8 cellular contexts compared by ENCODE assay signal in the genomic region with DNA sequence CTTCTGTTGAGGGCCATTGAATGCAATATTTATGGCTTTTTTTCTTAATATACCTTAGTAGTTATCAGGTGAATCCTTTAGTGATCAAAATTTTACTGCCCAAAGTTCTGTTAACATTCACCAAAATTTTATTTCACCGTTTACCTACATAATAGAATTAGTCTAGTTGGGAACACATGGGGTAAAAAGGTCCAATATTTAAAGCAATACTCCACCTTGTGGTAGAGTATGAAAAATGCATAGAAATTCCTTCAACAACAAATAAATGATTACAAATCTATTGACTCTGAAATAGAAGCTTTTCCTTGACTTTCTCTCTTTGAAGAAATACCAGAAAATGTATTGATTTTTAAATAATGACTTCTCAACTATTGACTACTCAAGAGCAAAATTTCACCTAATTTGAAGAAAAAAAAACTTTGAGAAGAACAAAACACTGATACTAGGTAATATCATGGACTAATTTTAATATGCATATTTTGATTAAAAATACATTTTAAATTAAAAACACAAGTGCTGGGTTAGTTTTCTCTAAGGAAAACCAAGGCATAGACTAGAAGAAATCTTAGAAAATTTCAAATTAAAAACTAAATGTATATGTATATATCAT. TPM values are rescaled to one million over a fixed set of nuclear protein-coding genes. Genes with fewer than 3 reads are reported as not detected.
DNase-seq lines count a peak whose midpoint lies in the region; ATAC-seq and TF ChIP-seq lines count a peak whose summit lies in the region.

No MANE protein-coding gene starts in this region.

- WGBS in mammary epithelial cell (ENCODE audit: low coverage, missing lambda C conversion rate) = 11% methylated on average over 1 of the region's 1 CpG

- BruUV-seq in mammary epithelial cell (replicated peaks; lab: Mats Ljungman, UMichigan) = no TSS peak

- H3K79me2 ChIP-seq in mammary epithelial cell (ENCODE audit: insufficient read depth, low read length) = no peaks in the 10 kb centered on the region

- TF ChIP-seq CTCF in 22Rv1 (IDR thresholded peaks at IDR 0.05) = peak; percentile 89
- peak; percentile 16; the same call in 1 of the 2 replicates for TF ChIP-seq CTCF in GM12875 (IDR thresholded peaks at IDR 0.05; ENCODE audit: borderline replicate concordance, insufficient read depth, low read depth, low read length)
- peak; percentile 52 to 64 for TF ChIP-seq CTCF in mammary epithelial cell (conservative IDR thresholded peaks at IDR 0.05 in 1 of 2, IDR thresholded peaks at IDR 0.05 in 1 of 2; ENCODE audit: extremely low read depth in 1 of 2, insufficient read depth in 1 of 2, low read depth in 1 of 2, low read length in 2 of 2)
- peak; percentile 88 for TF ChIP-seq CTCF in mesothelial cell of epicardium (IDR thresholded peaks at IDR 0.05; ENCODE audit: unreplicated experiment)

- no peaks in the 10 kb centered on the region for H3K9me3 ChIP-seq in mammary epithelial cell (replicated peaks; ENCODE audit: insufficient read depth, low read length)

- H3K4me1 Mint-ChIP-seq in mesothelial cell of epicardium = peaks cover 17% of the 10 kb centered on the region

- H3K4me3 Mint-ChIP-seq in mesothelial cell of epicardium = no peak overlapping the region

- H3K27ac Mint-ChIP-seq in mesothelial cell of epicardium = no peak overlapping the region

- no peaks in the 10 kb centered on the region for H3K36me3 Mint-ChIP-seq in mesothelial cell of epicardium

- DNase-seq in NCI-H446 (lab: John Stamatoyannopoulos, UW) = peak; percentile 29 to 58
- DNase-seq in mammary epithelial cell = peak; percentile 11
- no peak for DNase-seq in mesothelial cell of epicardium (ENCODE audit: low spot score in 2 of 2, unreplicated experiment in 2 of 2)
- no peak for DNase-seq in activated T-cell treated with anti-CD3 and anti-CD28 coated beads for 4 hours

- H3K4me1 ChIP-seq in mammary epithelial cell (ENCODE audit: insufficient read depth, low read length) = peaks cover 4% of the 10 kb centered on the region

- ATAC-seq in HG03064 (IDR thresholded peaks at IDR 0.05; ENCODE audit: low read depth, unreplicated experiment) (peak; percentile 53), HG02852 (IDR thresholded peaks at IDR 0.05; ENCODE audit: unreplicated experiment) (no peak)

- H3K4me3 ChIP-seq in GM12875 (ENCODE audit: low read depth, low read length) (no peak overlapping the region), mammary epithelial cell (replicated peaks in 1 of 3; ENCODE audit: insufficient read depth in 1 of 3, low read depth in 2 of 3, low read length in 3 of 3) (no peak overlapping the region)

- intact Hi-C loops in mammary epithelial cell (cut with micrococcal nuclease) = loop anchor here (1.0 to 10.0 kb wide), 4 partner anchors 543 to 1313 kb away; no protein-coding TSS in a partner anchor

- no peaks in the 10 kb centered on the region for H3K36me3 ChIP-seq in mammary epithelial cell (ENCODE audit: insufficient read depth, low read length)

- H4K20me1 ChIP-seq in mammary epithelial cell (ENCODE audit: insufficient read depth, low read length) = no peaks in the 10 kb centered on the region

- in situ Hi-C loops in mammary epithelial cell (cut with MboI; ENCODE audit: low sequenced_read_pairs in 2 of 2) = loop anchor here (25.0 kb wide), 3 partner anchors 553 to 1328 kb away; a partner anchor contains a TSS

- H2AFZ ChIP-seq in mammary epithelial cell (ENCODE audit: low read depth, low read length) = no peak overlapping the region

- peaks cover 24% of the 10 kb centered on the region for H3K27me3 Mint-ChIP-seq in mesothelial cell of epicardium (ENCODE audit: low read depth)

- H3K9me3 Mint-ChIP-seq in mesothelial cell of epicardium = peaks cover 6% of the 10 kb centered on the region

- no peak overlapping the region for H3K27ac ChIP-seq in 22Rv1
- H3K27ac ChIP-seq in mammary epithelial cell (ENCODE audit: insufficient read depth, low read depth, low read length) = no peak overlapping the region

- no peak overlapping the region for H3K4me2 ChIP-seq in mammary epithelial cell (ENCODE audit: insufficient read depth, low read depth, low read length)

- H3K9ac ChIP-seq in mammary epithelial cell (ENCODE audit: insufficient read depth, low read length) = no peak overlapping the region

- dilution Hi-C loops in mammary epithelial cell (cut with HindIII; ENCODE audit: low sequenced_read_pairs) = no loop called here

- CTCF ChIA-PET in mammary epithelial cell (lab: Charles Lee; ENCODE audit: low non-redundant PET) = interaction anchor here (0.6 kb wide), 1 partner anchor 225 kb away, joined by 3 read pairs; no protein-coding TSS in a partner anchor

- no peaks in the 10 kb centered on the region for H3K27me3 ChIP-seq in mammary epithelial cell (ENCODE audit: insufficient read depth, low read length)

RNA-seq across cellular contexts. Expression of a gene that starts 43.3 kb away (rescaled TPM):
- 10 to 100 TPM; 18.6 to 19.7 TPM for total RNA-seq in mammary epithelial cell
- polyA plus RNA-seq in mammary epithelial cell = 14.8 TPM
- polyA minus RNA-seq in mammary epithelial cell = 3.9 TPM
- total RNA-seq in mesothelial cell of epicardium = 13.9 to 17.6 TPM (median 16.3 TPM) in 3 replicates

Comparison
In these comparisons a context has a peak if more than half of its experiments do, and no peak if none do; other contexts are left out.
1. CTCF ChIP-seq: peak in every context shown above with its lines; median percentile 89 in 22Rv1; 88 in mesothelial cell of epicardium; 58 in mammary epithelial cell; 16 in GM12875.
2. DNase-seq: peak in NCI-H446 (2 of 2) and mammary epithelial cell (single experiment); none in mesothelial cell of epicardium (0 of 2) and activated T-cell treated with anti-CD3 and anti-CD28 coated beads for 4 hours (single experiment).